Comparison of ENCODE assay signal across 38 cellular contexts in the genomic region with DNA sequence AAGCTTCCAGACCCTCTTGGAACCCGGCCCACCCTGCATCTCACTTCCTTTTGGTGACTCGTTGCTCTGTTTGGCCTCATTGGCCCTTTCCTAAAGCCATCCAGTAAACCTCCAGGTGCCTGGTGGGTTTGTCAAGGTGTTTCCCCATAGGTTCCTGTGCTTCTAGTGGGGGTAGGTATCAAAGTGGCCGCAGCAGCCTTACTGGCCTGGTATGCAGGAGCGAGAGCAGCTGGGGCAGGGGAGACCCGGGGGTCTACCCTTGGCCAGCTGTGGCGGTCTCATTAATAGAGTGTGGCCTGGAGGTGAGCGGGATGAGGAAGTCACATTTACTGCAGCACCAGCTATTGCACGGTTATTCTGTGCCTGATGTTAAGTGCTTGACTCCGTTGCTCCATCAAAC. TPM values are rescaled to one million over a fixed set of nuclear protein-coding genes. Genes with fewer than 3 reads are reported as not detected.
"Had no signal": no experiment of that assay in that cellular context is flagged by ENCODE, and none has a peak within 500 bp of the region (broad histone marks: within the 10 kb centered on the region; RNA-seq: fewer than 3 reads in every experiment).

No MANE protein-coding gene starts in this region.

- H3K27me3 ChIP-seq: MG63 had no signal

- DNase-seq: Karpas-422, Kasumi-1, MG63, MM.1S, MV-4-11, NCI-H1048, NCI-H1092, NCI-H1092 treated with DMSO at 0.1 percent for 48 hours, NCI-H1105, NCI-H1105 treated with DMSO at 0.1 percent for 48 hours, NCI-H1417, NCI-H1417 treated with DMSO at 0.1 percent for 48 hours, NCI-H1436, NCI-H1436 treated with DMSO at 0.1 percent for 48 hours, NCI-H146, NCI-H1694, NCI-H1694 treated with DMSO at 0.1 percent for 48 hours, NCI-H187, NCI-H187 treated with DMSO at 0.1 percent for 48 hours, NCI-H1930, NCI-H2029, NCI-H2029 treated with DMSO at 0.1 percent for 48 hours, NCI-H2081, NCI-H2081 treated with DMSO at 0.1 percent for 48 hours, NCI-H2107, NCI-H2171, NCI-H2171 treated with DMSO at 0.1 percent for 48 hours, NCI-H2227 treated with DMSO at 0.1 percent for 48 hours, NCI-H226, NCI-H345, NCI-H446, NCI-H446 treated with DMSO at 0.1 percent for 48 hours, NCI-H510A, NCI-H510A treated with DMSO at 0.1 percent for 48 hours had no signal

- H3K4me3 ChIP-seq: MG63 had no signal

- H3K36me3 ChIP-seq: MG63 had no signal

- H3K9me3 ChIP-seq: MG63 had no signal

RNA-seq across cellular contexts. Expression of a gene that starts 4.1 kb away (rescaled TPM):
- total RNA-seq: LHCN-M2, M059J, MCF 10A, NCI-H460 had no signal

RNA-seq across cellular contexts. Expression of a gene that starts 10.7 kb away (rescaled TPM):
- total RNA-seq: LHCN-M2, M059J, MCF 10A, NCI-H460 had no signal

RNA-seq across cellular contexts. Expression of a gene that starts 18.4 kb away (rescaled TPM):
- total RNA-seq: LHCN-M2, M059J, MCF 10A, NCI-H460 had no signal

RNA-seq across cellular contexts. Expression of a gene that starts 27.4 kb away (rescaled TPM):
- total RNA-seq: LHCN-M2, M059J, MCF 10A, NCI-H460 had no signal
